In genomic region chr10:78700413-78700812, GRCh38 we compare ENCODE assay signal across 1 cellular context.
TF ChIP-seq lines count a peak whose summit lies in the region.

No MANE protein-coding gene starts in this region.

TF ChIP-seq in HepG2, 621 proteins besides CTCF, POLR2A, EP300 and RAD21 (continued from another document):
- TF ChIP-seq ZNF318 (CRISPR knock-in tag; IDR thresholded peaks at IDR 0.05) (no peak), ZNF644 (CRISPR knock-in tag; IDR thresholded peaks at IDR 0.05; ENCODE audit: low read depth) (no peak), RAD51 (IDR thresholded peaks at IDR 0.05; ENCODE audit: borderline replicate concordance) (no peak), ZNF34 (CRISPR knock-in tag; IDR thresholded peaks at IDR 0.05; ENCODE audit: borderline replicate concordance) (no peak), CERS6 (CRISPR knock-in tag; IDR thresholded peaks at IDR 0.05) (no peak), TERF1 (CRISPR knock-in tag; IDR thresholded peaks at IDR 0.05) (no peak), ZNF777 (CRISPR knock-in tag; IDR thresholded peaks at IDR 0.05) (no peak), HMG20A (CRISPR knock-in tag; IDR thresholded peaks at IDR 0.05; ENCODE audit: borderline replicate concordance) (no peak)
